In the genomic region with DNA sequence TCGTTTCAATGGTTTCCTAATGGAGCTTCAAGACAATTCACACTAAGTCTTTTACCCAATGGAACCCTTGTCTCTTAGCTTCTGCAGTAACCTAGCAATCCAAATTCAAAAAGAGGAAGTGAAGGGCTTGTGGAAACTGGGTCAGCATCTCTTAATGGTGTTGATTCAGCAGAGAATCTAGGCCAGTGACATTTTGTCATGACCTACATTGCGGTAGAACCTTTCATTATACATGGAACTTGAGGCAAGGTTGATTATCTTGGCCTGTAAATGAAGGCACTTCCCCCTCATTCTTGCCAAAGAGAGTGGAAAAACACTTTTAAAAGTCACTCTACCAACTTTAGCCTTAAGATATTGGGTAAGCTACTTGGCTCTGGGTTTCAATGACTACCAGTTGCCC, we compare ENCODE assay signal across 20 cellular contexts. TPM values are rescaled to one million over a fixed set of nuclear protein-coding genes. Genes with fewer than 3 reads are reported as not detected.
DNase-seq lines count a peak whose midpoint lies in the region; ATAC-seq lines count a peak whose summit lies in the region.
"Had no signal": no experiment of that assay in that cellular context is flagged by ENCODE, and none has a peak within 500 bp of the region (broad histone marks: within the 10 kb centered on the region; RNA-seq: fewer than 3 reads in every experiment).

No MANE protein-coding gene starts in this region.

- H3K4me3 Mint-ChIP-seq in activated naive CD8-positive, alpha-beta T cell treated with anti-CD3 and anti-CD28 coated beads, Interleukin-2, amount 50 U/mL, for 24 hours, result no peak overlapping the region
- no peak overlapping the region for H3K4me3 Mint-ChIP-seq in activated naive CD8-positive, alpha-beta T cell treated with anti-CD3 and anti-CD28 coated beads for 36 hours

- no peak for DNase-seq in activated naive CD8-positive, alpha-beta T cell treated with anti-CD3 and anti-CD28 coated beads, Interleukin-2, amount 50 U/mL, for 24 hours
- no peak for DNase-seq in activated naive CD8-positive, alpha-beta T cell treated with anti-CD3 and anti-CD28 coated beads for 36 hours
- DNase-seq in NOMO-1 treated with DMSO at 0.1 percent for 48 hours (lab: John Stamatoyannopoulos, UW; ENCODE audit: unreplicated experiment) (peak; percentile 16), cerebellar cortex (ENCODE audit: low spot score) (peak; percentile 8), HCEC 1CT (no peak)
- DNase-seq: activated CD8-positive, alpha-beta memory T cell treated with anti-CD3 and anti-CD28 coated beads for 24 hours; activated naive CD4-positive, alpha-beta T cell; gastrocnemius medialis; left lung; MG63; NCI-H2029; NCI-H510A; PC-9; sigmoid colon; stimulated activated CD4-positive, alpha-beta T cell treated with anti-CD3 and anti-CD28 coated beads, Interleukin-1b, Interleukin-23, amount 100 ng/mL, for 48 hours had no signal

- no peak for ATAC-seq in activated naive CD8-positive, alpha-beta T cell treated with anti-CD3 and anti-CD28 coated beads, Interleukin-2, amount 50 U/mL, for 24 hours
- ATAC-seq in HG03280 (IDR thresholded peaks at IDR 0.05; ENCODE audit: unreplicated experiment) (no peak), GM19463 (IDR thresholded peaks at IDR 0.05; ENCODE audit: unreplicated experiment) (no peak)
- ATAC-seq: left lung had no signal

- peak overlapping the region; percentile 43 for H3K27ac ChIP-seq in thymus (ENCODE audit: low read depth)
- H3K27ac ChIP-seq: gastrocnemius medialis, left lung, PC-9, sigmoid colon, SK-N-MC had no signal

- no peaks in the 10 kb centered on the region for H3K36me3 Mint-ChIP-seq in activated naive CD8-positive, alpha-beta T cell treated with anti-CD3 and anti-CD28 coated beads, Interleukin-2, amount 50 U/mL, for 24 hours (ENCODE audit: low read depth)
- H3K36me3 Mint-ChIP-seq in activated naive CD8-positive, alpha-beta T cell treated with anti-CD3 and anti-CD28 coated beads for 36 hours, result peaks cover 2% of the 10 kb centered on the region

- WGBS in thymus, result 89% methylated on average over 2 of the region's 2 CpGs

- no peaks in the 10 kb centered on the region for H3K9me3 ChIP-seq in thymus (ENCODE audit: control insufficient read depth)
- H3K9me3 ChIP-seq: gastrocnemius medialis, left lung, sigmoid colon had no signal

- no peaks in the 10 kb centered on the region for H3K9me3 Mint-ChIP-seq in activated naive CD8-positive, alpha-beta T cell treated with anti-CD3 and anti-CD28 coated beads, Interleukin-2, amount 50 U/mL, for 24 hours
- peaks cover 10% of the 10 kb centered on the region for H3K9me3 Mint-ChIP-seq in activated naive CD8-positive, alpha-beta T cell treated with anti-CD3 and anti-CD28 coated beads for 36 hours

- peaks cover 2% of the 10 kb centered on the region for H3K27me3 Mint-ChIP-seq in activated naive CD8-positive, alpha-beta T cell treated with anti-CD3 and anti-CD28 coated beads, Interleukin-2, amount 50 U/mL, for 24 hours
- no peaks in the 10 kb centered on the region for H3K27me3 Mint-ChIP-seq in activated naive CD8-positive, alpha-beta T cell treated with anti-CD3 and anti-CD28 coated beads for 36 hours

- peaks cover 23% of the 10 kb centered on the region for H3K4me1 ChIP-seq in thymus (ENCODE audit: control insufficient read depth, insufficient read depth, low read length)

- no peaks in the 10 kb centered on the region for H3K27me3 ChIP-seq in thymus (ENCODE audit: control insufficient read depth, insufficient read depth)
- H3K27me3 ChIP-seq: gastrocnemius medialis, left lung, MG63, sigmoid colon had no signal

- H3K36me3 ChIP-seq in thymus (ENCODE audit: control insufficient read depth, insufficient read depth), result no peaks in the 10 kb centered on the region
- H3K36me3 ChIP-seq: gastrocnemius medialis, left lung, MG63, sigmoid colon had no signal

- peaks cover 64% of the 10 kb centered on the region for H3K4me1 Mint-ChIP-seq in activated naive CD8-positive, alpha-beta T cell treated with anti-CD3 and anti-CD28 coated beads, Interleukin-2, amount 50 U/mL, for 24 hours
- peaks cover 39% of the 10 kb centered on the region for H3K4me1 Mint-ChIP-seq in activated naive CD8-positive, alpha-beta T cell treated with anti-CD3 and anti-CD28 coated beads for 36 hours

- H3K27ac Mint-ChIP-seq in activated naive CD8-positive, alpha-beta T cell treated with anti-CD3 and anti-CD28 coated beads, Interleukin-2, amount 50 U/mL, for 24 hours, result peak overlapping the region; percentile 53
- no peak overlapping the region for H3K27ac Mint-ChIP-seq in activated naive CD8-positive, alpha-beta T cell treated with anti-CD3 and anti-CD28 coated beads for 36 hours

- H3K4me3 ChIP-seq in thymus (ENCODE audit: low read length), result no peak overlapping the region
- H3K4me3 ChIP-seq: gastrocnemius medialis, left lung, MG63, PC-9, sigmoid colon, SK-N-MC had no signal

RNA-seq across cellular contexts. Expression of gene C2CD4B, which starts 42.8 kb away (rescaled TPM):
- total RNA-seq in activated naive CD8-positive, alpha-beta T cell treated with anti-CD3 and anti-CD28 coated beads for 36 hours, result not detected
- polyA plus RNA-seq in thymus, result 8.8 TPM
- total RNA-seq: astrocyte, PC-9 had no signal

RNA-seq across cellular contexts. Expression of gene C2CD4A, which starts 55.5 kb away (rescaled TPM):
- under 1 TPM; 0.12 to 0.20 TPM for total RNA-seq in activated naive CD8-positive, alpha-beta T cell treated with anti-CD3 and anti-CD28 coated beads for 36 hours
- polyA plus RNA-seq in thymus, result 11.6 TPM
- total RNA-seq: astrocyte had no signal

Comparison
In these comparisons a context has a peak if more than half of its experiments do, and no peak if none do; other contexts are left out.
1. DNase-seq: peak in NOMO-1 treated with DMSO at 0.1 percent for 48 hours (single experiment) and cerebellar cortex (single experiment); none in activated naive CD8-positive, alpha-beta T cell treated with anti-CD3 and anti-CD28 coated beads, Interleukin-2, amount 50 U/mL, for 24 hours (single experiment), activated naive CD8-positive, alpha-beta T cell treated with anti-CD3 and anti-CD28 coated beads for 36 hours (single experiment) and HCEC 1CT (single experiment).